In the genomic region with DNA sequence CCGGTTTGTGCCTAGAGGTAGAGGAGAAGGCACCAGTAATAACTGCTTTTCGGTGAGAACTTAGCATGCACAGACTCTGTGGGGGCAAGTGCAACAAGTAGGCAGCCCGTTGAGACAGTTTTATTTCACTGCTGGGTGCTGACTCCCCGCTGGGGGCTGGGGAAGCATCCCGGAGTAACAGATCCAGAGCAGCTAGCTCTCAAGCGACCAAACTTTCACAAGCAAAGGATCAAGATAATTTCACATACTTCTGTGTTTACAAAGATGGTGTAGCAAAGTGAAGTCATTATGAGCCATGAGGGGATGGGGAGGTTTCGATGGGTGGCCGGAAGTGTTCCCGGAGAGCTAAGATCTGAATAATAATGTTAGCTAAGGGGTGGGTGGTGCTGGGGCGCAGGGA, we compare ENCODE assay signal across 13 cellular contexts. TPM values are rescaled to one million over a fixed set of nuclear protein-coding genes. Genes with fewer than 3 reads are reported as not detected.
DNase-seq lines count a peak whose midpoint lies in the region; ATAC-seq and TF ChIP-seq lines count a peak whose summit lies in the region.
"Had no signal": no experiment of that assay in that cellular context is flagged by ENCODE, and none has a peak within 500 bp of the region (broad histone marks: within the 10 kb centered on the region; RNA-seq: fewer than 3 reads in every experiment).

No MANE protein-coding gene starts in this region.

- H3K27ac ChIP-seq in breast epithelium (peak overlapping the region in 1 of 2 donors; percentile 77), temporal lobe (ENCODE audit: low read depth, low read length) (peak overlapping the region; percentile 30)

- intact Hi-C loops in MCF 10A (cut with micrococcal nuclease) (no loop called here), breast epithelium (cut with DNase I; ENCODE audit: low total_unique reads) (no loop called here), left cardiac atrium (cut with DNase I) (no loop called here)

- no peaks in the 10 kb centered on the region for H3K27me3 ChIP-seq in breast epithelium

- peak overlapping the region; percentile 23 for H3K27ac Mint-ChIP-seq in MCF 10A (ENCODE audit: low read depth, unreplicated experiment)
- H3K27ac Mint-ChIP-seq in activated CD4-positive, alpha-beta memory T cell treated with anti-CD3 and anti-CD28 coated beads, Interleukin-2, amount 10 ng/mL, durations not matched to agents 7 days and 5 days: peak overlapping the region; percentile 47

- POLR2A ChIA-PET in MCF 10A (lab: Yijun Ruan, JAX): interaction anchor here (0.5 kb wide), 1 partner anchor 127 kb away, joined by 5 read pairs; no protein-coding TSS in a partner anchor
- POLR2A ChIA-PET in activated CD4-positive, alpha-beta memory T cell treated with anti-CD3 and anti-CD28 coated beads, Interleukin-2, amount 10 ng/mL, durations not matched to agents 7 days and 5 days (lab: Charles Lee): interaction anchor here (2.1 to 6.6 kb wide), 5 partner anchors 7 to 47 kb away, joined by 5 to 79 read pairs (median 30); partner anchors contain the start of genes IER2 and STX10

- TF ChIP-seq CTCF in MCF 10A (IDR thresholded peaks at IDR 0.05; ENCODE audit: unreplicated experiment): no peak
- no peak for TF ChIP-seq CTCF in breast epithelium (IDR thresholded peaks at IDR 0.05)
- TF ChIP-seq CTCF in fibroblast of pulmonary artery (IDR thresholded peaks at IDR 0.05; ENCODE audit: low read length, missing control alignments): no peak

- no peak for ATAC-seq in left cardiac atrium

- no peaks in the 10 kb centered on the region for H3K27me3 Mint-ChIP-seq in MCF 10A (ENCODE audit: insufficient read depth, unreplicated experiment)
- no peaks in the 10 kb centered on the region for H3K27me3 Mint-ChIP-seq in activated CD4-positive, alpha-beta memory T cell treated with anti-CD3 and anti-CD28 coated beads, Interleukin-2, amount 10 ng/mL, durations not matched to agents 7 days and 5 days

- BruUV-seq in MCF 10A (replicated peaks; lab: Mats Ljungman, UMichigan): no TSS peak

- H3K4me1 ChIP-seq in breast epithelium: peaks cover 8 to 17% of the 10 kb centered on the region in 2 donors

- H3K4me1 Mint-ChIP-seq in MCF 10A (ENCODE audit: insufficient read depth, unreplicated experiment): peaks cover 25% of the 10 kb centered on the region
- peaks cover 53% of the 10 kb centered on the region for H3K4me1 Mint-ChIP-seq in activated CD4-positive, alpha-beta memory T cell treated with anti-CD3 and anti-CD28 coated beads, Interleukin-2, amount 10 ng/mL, durations not matched to agents 7 days and 5 days

- H3K4me3 ChIP-seq in breast epithelium (peak overlapping the region in 1 of 3 donors; percentile 72), fibroblast of pulmonary artery (replicated peaks; ENCODE audit: low read depth, low read length) (peak overlapping the region; percentile 32)

- DNase-seq in MCF 10A (ENCODE audit: unreplicated experiment): no peak
- DNase-seq in breast epithelium (ENCODE audit: low spot score in 2 of 2): no peak
- no peak for DNase-seq in activated CD4-positive, alpha-beta memory T cell treated with anti-CD3 and anti-CD28 coated beads, Interleukin-2, amount 10 ng/mL, durations not matched to agents 7 days and 5 days
- peak; percentile 73 for DNase-seq in fibroblast of pulmonary artery (ENCODE audit: low read depth)
- no peak for DNase-seq in mesenteric fat pad (ENCODE audit: low spot score)
- no peak for DNase-seq in left cardiac atrium
- no peak for DNase-seq in NCI-H510A (lab: John Stamatoyannopoulos, UW)
- DNase-seq: activated CD8-positive, alpha-beta memory T cell treated with anti-CD3 and anti-CD28 coated beads, Interleukin-2, amount 50 U/mL, for 4 hours; kidney glomerular epithelial cell; NCI-H526 treated with DMSO at 0.1 percent for 48 hours; posterior cingulate gyrus; SW 1271 had no signal

- no peak overlapping the region for H3K4me3 Mint-ChIP-seq in MCF 10A (ENCODE audit: unreplicated experiment)
- no peak overlapping the region for H3K4me3 Mint-ChIP-seq in activated CD4-positive, alpha-beta memory T cell treated with anti-CD3 and anti-CD28 coated beads, Interleukin-2, amount 10 ng/mL, durations not matched to agents 7 days and 5 days

- no peak for TF ChIP-seq POLR2A in breast epithelium (IDR thresholded peaks at IDR 0.05)

- CTCF ChIA-PET in MCF 10A (lab: Yijun Ruan, JAX): interaction anchor here (0.6 to 1.7 kb wide), 3 partner anchors 46 to 156 kb away, joined by 4 to 5 read pairs (median 5); no protein-coding TSS in a partner anchor
- CTCF ChIA-PET in activated CD4-positive, alpha-beta memory T cell treated with anti-CD3 and anti-CD28 coated beads, Interleukin-2, amount 10 ng/mL, durations not matched to agents 7 days and 5 days (lab: Charles Lee): interaction anchor here (1.3 kb wide), 1 partner anchor 155 kb away, joined by 5 read pairs; no protein-coding TSS in a partner anchor

- no peaks in the 10 kb centered on the region for H3K9me3 Mint-ChIP-seq in MCF 10A (ENCODE audit: unreplicated experiment)
- H3K9me3 Mint-ChIP-seq in activated CD4-positive, alpha-beta memory T cell treated with anti-CD3 and anti-CD28 coated beads, Interleukin-2, amount 10 ng/mL, durations not matched to agents 7 days and 5 days: no peaks in the 10 kb centered on the region

- H3K36me3 Mint-ChIP-seq in MCF 10A (ENCODE audit: insufficient read depth, unreplicated experiment): peaks cover 19% of the 10 kb centered on the region
- peaks cover 12% of the 10 kb centered on the region for H3K36me3 Mint-ChIP-seq in activated CD4-positive, alpha-beta memory T cell treated with anti-CD3 and anti-CD28 coated beads, Interleukin-2, amount 10 ng/mL, durations not matched to agents 7 days and 5 days (ENCODE audit: low read depth)

- no peaks in the 10 kb centered on the region for H3K9me3 ChIP-seq in breast epithelium

- no peaks in the 10 kb centered on the region for H3K36me3 ChIP-seq in breast epithelium

RNA-seq across cellular contexts. Expression of gene NACC1, which starts 2.8 kb away (rescaled TPM):
- 55.9 and 67.3 TPM in 2 replicates for total RNA-seq in MCF 10A (2022)
- 10 to 100 TPM in 2 of 3 donors, 1 to 10 TPM in 1; 8.5 to 20.5 (median 19.7) TPM for total RNA-seq in breast epithelium
- total RNA-seq in activated CD4-positive, alpha-beta memory T cell treated with anti-CD3 and anti-CD28 coated beads, Interleukin-2, amount 10 ng/mL, durations not matched to agents 7 days and 5 days: 10 to 100 TPM; 74.5 to 82.2 TPM
- 11.6 TPM for total RNA-seq in temporal lobe
- 45.2 TPM for total RNA-seq in mesenteric fat pad
- total RNA-seq in left cardiac atrium: 10 to 100 TPM; 34.9 to 47.8 TPM

RNA-seq across cellular contexts. Expression of gene TRMT1, which starts 4.3 kb away (rescaled TPM):
- total RNA-seq in MCF 10A (2022): 47.5 and 63.2 TPM in 2 replicates
- 10 to 100 TPM; 29.7 to 37.4 (median 31.7) TPM for total RNA-seq in breast epithelium
- total RNA-seq in activated CD4-positive, alpha-beta memory T cell treated with anti-CD3 and anti-CD28 coated beads, Interleukin-2, amount 10 ng/mL, durations not matched to agents 7 days and 5 days: 10 to 100 TPM; 29.4 to 29.7 TPM
- 14.3 TPM for total RNA-seq in temporal lobe
- 33.2 TPM for total RNA-seq in mesenteric fat pad
- total RNA-seq in left cardiac atrium: 10 to 100 TPM; 18.4 to 20.9 TPM

RNA-seq across cellular contexts. Expression of gene LYL1, which starts 18.2 kb away (rescaled TPM):
- not detected in 2 replicates for total RNA-seq in MCF 10A (2022)
- 10 to 100 TPM in 1 of 3 donors, 1 to 10 TPM in 2; 7.0 to 21.0 (median 9.2) TPM for total RNA-seq in breast epithelium
- total RNA-seq in activated CD4-positive, alpha-beta memory T cell treated with anti-CD3 and anti-CD28 coated beads, Interleukin-2, amount 10 ng/mL, durations not matched to agents 7 days and 5 days: 1 to 10 TPM; 5.7 to 6.2 TPM
- total RNA-seq in temporal lobe: 1.2 TPM
- total RNA-seq in mesenteric fat pad: 11.5 TPM
- 1 to 10 TPM; 7.5 to 9.0 TPM for total RNA-seq in left cardiac atrium

RNA-seq across cellular contexts. Expression of gene STX10, which starts 29.4 kb away (rescaled TPM):
- total RNA-seq in MCF 10A (2022) (35.2 and 37.9 TPM in 2 replicates), breast epithelium (10 to 100 TPM; 74.6 to 78.3 (median 75.2) TPM), temporal lobe (18.9 TPM), mesenteric fat pad (45.4 TPM), left cardiac atrium (10 to 100 TPM; 30.0 to 36.1 TPM)
- total RNA-seq in activated CD4-positive, alpha-beta memory T cell treated with anti-CD3 and anti-CD28 coated beads, Interleukin-2, amount 10 ng/mL, durations not matched to agents 7 days and 5 days: 10 to 100 TPM; 69.0 to 72.2 TPM

RNA-seq across cellular contexts. Expression of gene IER2, which starts 29.4 kb away (rescaled TPM):
- total RNA-seq in MCF 10A (2022) (63.0 and 92.3 TPM in 2 replicates), breast epithelium (100 to 1,000 TPM in 1 of 3 donors, 10 to 100 TPM in 2; 20.6 to 146 (median 79.6) TPM), temporal lobe (9.6 TPM), mesenteric fat pad (229 TPM), left cardiac atrium (10 to 100 TPM; 36.9 to 61.3 TPM)
- total RNA-seq in activated CD4-positive, alpha-beta memory T cell treated with anti-CD3 and anti-CD28 coated beads, Interleukin-2, amount 10 ng/mL, durations not matched to agents 7 days and 5 days: 100 to 1,000 TPM; 231 to 234 TPM
